Comparison of ENCODE assay signal across 22 cellular contexts in genomic region chrY:19578281-19578874, GRCh38.
"Had no signal": no experiment of that assay in that cellular context is flagged by ENCODE, and none has a peak within 500 bp of the region (broad histone marks: within the 10 kb centered on the region; RNA-seq: fewer than 3 reads in every experiment).

No MANE protein-coding gene starts in this region.

- H3K36me3 ChIP-seq: neutrophil, pancreas, sigmoid colon, spleen, thoracic aorta, upper lobe of left lung had no signal

- FAIRE-seq: pancreas, TTC549 had no signal

- H3K9me3 ChIP-seq: neutrophil, pancreas, sigmoid colon, spleen, thoracic aorta, upper lobe of left lung had no signal

- H3K4me3 ChIP-seq: lung, pancreas, sigmoid colon, spleen, thoracic aorta, upper lobe of left lung had no signal

- ATAC-seq: activated CD8-positive, alpha-beta T cell treated with anti-CD3 and anti-CD28 coated beads for 36 hours; natural killer cell treated with Interleukin-12 subunit alpha and Interleukin-12 subunit beta and Interleukin-15 and Interleukin-18, amount 100 ng/mL, for 72 hours; pancreas; stimulated activated memory B cell treated with anti-CD40 and anti-IgM and Interleukin-4, amounts not matched to agents 10 μg/mL and 1 μg/mL and 100 μg/mL, for 72 hours had no signal

- DNase-seq: activated B cell treated with CpG ODN at 0.5 μM for 24 hours; activated CD4-positive, alpha-beta T cell treated with anti-CD3 and anti-CD28 coated beads, Interleukin-2, amount 10 ng/mL, durations not matched to agents 24 days and 14 days; activated CD8-positive, alpha-beta T cell treated with anti-CD3 and anti-CD28 coated beads for 36 hours; activated naive CD4-positive, alpha-beta T cell treated with Interleukin-2 at 50 U/mL for 16 hours; activated naive CD8-positive, alpha-beta T cell treated with anti-CD3 and anti-CD28 coated beads, Interleukin-2, amount 10 ng/mL, durations not matched to agents 7 days and 5 days; activated T-cell treated with anti-CD3 and anti-CD28 coated beads, Interleukin-2, amount 50 U/mL, for 24 hours; cortex of kidney; effector CD4-positive, alpha-beta T cell; glutamatergic neuron; hippocampal formation; left cardiac atrium; pancreas; sigmoid colon; spleen; stimulated activated CD4-positive, alpha-beta T cell treated with anti-CD3 and anti-CD28 coated beads, Interleukin-4, amount 100 ng/mL, for 4 hours; upper lobe of left lung had no signal

- H3K27ac ChIP-seq: neutrophil, pancreas, sigmoid colon, spleen, thoracic aorta, upper lobe of left lung had no signal

- H3K27me3 ChIP-seq: neutrophil, pancreas, sigmoid colon, spleen, upper lobe of left lung had no signal

- H3K4me1 ChIP-seq: pancreas, sigmoid colon, upper lobe of left lung had no signal
